In genomic region chr10:107809889-107810288, GRCh38 we compare ENCODE assay signal across 35 cellular contexts.
"Had no signal": no experiment of that assay in that cellular context is flagged by ENCODE, and none has a peak within 500 bp of the region (broad histone marks: within the 10 kb centered on the region; RNA-seq: fewer than 3 reads in every experiment).

No MANE protein-coding gene starts in this region.

- H3K27me3 ChIP-seq: MG63 had no signal

- H3K9me3 ChIP-seq: MG63 had no signal

- DNase-seq: Kasumi-1, MG63, MM.1S, MV-4-11, NCI-H1048, NCI-H1092, NCI-H1092 treated with DMSO at 0.1 percent for 48 hours, NCI-H1105, NCI-H1105 treated with DMSO at 0.1 percent for 48 hours, NCI-H1417, NCI-H1417 treated with DMSO at 0.1 percent for 48 hours, NCI-H1436, NCI-H1436 treated with DMSO at 0.1 percent for 48 hours, NCI-H146, NCI-H1694, NCI-H1694 treated with DMSO at 0.1 percent for 48 hours, NCI-H187, NCI-H187 treated with DMSO at 0.1 percent for 48 hours, NCI-H1930, NCI-H2029, NCI-H2029 treated with DMSO at 0.1 percent for 48 hours, NCI-H2081, NCI-H2081 treated with DMSO at 0.1 percent for 48 hours, NCI-H2107, NCI-H2171, NCI-H2227 treated with DMSO at 0.1 percent for 48 hours, NCI-H226, NCI-H345, NCI-H446, NCI-H446 treated with DMSO at 0.1 percent for 48 hours, NCI-H510A, NCI-H510A treated with DMSO at 0.1 percent for 48 hours, NCI-H524, NCI-H524 treated with DMSO at 0.1 percent for 48 hours, NCI-H526 had no signal

- H3K36me3 ChIP-seq: MG63 had no signal

- H3K4me3 ChIP-seq: MG63 had no signal
